11 cellular contexts compared by ENCODE assay signal in genomic region chr7:132933076-132933466, GRCh38.
A peak's percentile ranks its signal among the peaks of the same experiment; 100 is the strongest.
DNase-seq lines count a peak whose midpoint lies in the region; ATAC-seq, FAIRE-seq and TF ChIP-seq lines count a peak whose summit lies in the region.
"Had no signal": no experiment of that assay in that cellular context is flagged by ENCODE, and none has a peak within 500 bp of the region (broad histone marks: within the 10 kb centered on the region; RNA-seq: fewer than 3 reads in every experiment).

No MANE protein-coding gene starts in this region.

- no peaks in the 10 kb centered on the region for H3K36me3 ChIP-seq in pancreas
- H3K36me3 ChIP-seq in MM.1S (replicated peaks; ENCODE audit: insufficient read depth, low read length): no peaks in the 10 kb centered on the region

- TF ChIP-seq CTCF in astrocyte of the cerebellum (IDR thresholded peaks at IDR 0.05; ENCODE audit: low read depth, low read length, missing control alignments) (no peak), pancreas (IDR thresholded peaks at IDR 0.05) (no peak), Calu3 (IDR thresholded peaks at IDR 0.05; ENCODE audit: unreplicated experiment) (no peak), MM.1S (IDR thresholded peaks at IDR 0.05; ENCODE audit: low read length) (no peak)

- H3K4me1 Mint-ChIP-seq in activated CD4-positive, alpha-beta T cell treated with anti-CD3 and anti-CD28 coated beads, Interleukin-2, amount 10 ng/mL, durations not matched to agents 24 days and 14 days: peaks cover 7% of the 10 kb centered on the region
- H3K4me1 Mint-ChIP-seq in Calu3 (ENCODE audit: low read depth, unreplicated experiment): no peaks in the 10 kb centered on the region

- H3K9ac ChIP-seq in MM.1S (ENCODE audit: low read length): no peak overlapping the region

- DNase-seq in activated CD4-positive, alpha-beta T cell treated with anti-CD3 and anti-CD28 coated beads, Interleukin-2, amount 10 ng/mL, durations not matched to agents 24 days and 14 days: no peak
- no peak for DNase-seq in activated CD4-positive, alpha-beta T cell treated with anti-CD3 and anti-CD28 coated beads for 4 hours
- DNase-seq in astrocyte of the cerebellum (ENCODE audit: low read depth) (peak; percentile 9), pancreas (no peak), Calu3 (no peak), DMS 273 (lab: John Stamatoyannopoulos, UW; ENCODE audit: unreplicated experiment) (no peak), MM.1S (no peak)
- DNase-seq: cortex of kidney, NCI-H1694 treated with DMSO at 0.1 percent for 48 hours had no signal

- H3K4me3 ChIP-seq in astrocyte of the cerebellum (ENCODE audit: low read depth, low read length) (no peak overlapping the region), pancreas (no peak overlapping the region), MM.1S (ENCODE audit: low read length) (no peak overlapping the region)

- no peaks in the 10 kb centered on the region for H3K27me3 ChIP-seq in pancreas
- no peaks in the 10 kb centered on the region for H3K27me3 ChIP-seq in MM.1S (replicated peaks; ENCODE audit: insufficient read depth, low read length)

- in situ Hi-C loops in astrocyte of the cerebellum (cut with HindIII; ENCODE audit: low sequenced_read_pairs): no loop called here

- H3K27ac Mint-ChIP-seq in activated CD4-positive, alpha-beta T cell treated with anti-CD3 and anti-CD28 coated beads, Interleukin-2, amount 10 ng/mL, durations not matched to agents 24 days and 14 days: peak overlapping the region; percentile 36
- H3K27ac Mint-ChIP-seq in Calu3 (ENCODE audit: unreplicated experiment): no peak overlapping the region

- H3K4me1 ChIP-seq in pancreas (no peaks in the 10 kb centered on the region), MM.1S (ENCODE audit: low read length) (no peaks in the 10 kb centered on the region)

- 84 to 87% methylated on average over 4 of the region's 4 CpGs for WGBS in pancreas, 2 donors

- no peaks in the 10 kb centered on the region for H3K27me3 Mint-ChIP-seq in activated CD4-positive, alpha-beta T cell treated with anti-CD3 and anti-CD28 coated beads, Interleukin-2, amount 10 ng/mL, durations not matched to agents 24 days and 14 days
- H3K27me3 Mint-ChIP-seq in Calu3 (ENCODE audit: unreplicated experiment): no peaks in the 10 kb centered on the region

- no peaks in the 10 kb centered on the region for H3K9me2 ChIP-seq in MM.1S (replicated peaks; ENCODE audit: insufficient read depth, low read length)

- H3K9me3 ChIP-seq in pancreas (no peaks in the 10 kb centered on the region), MM.1S (replicated peaks; ENCODE audit: insufficient read depth, low read length) (no peaks in the 10 kb centered on the region)

- no peak overlapping the region for H3K27ac ChIP-seq in pancreas
- H3K27ac ChIP-seq in MM.1S (ENCODE audit: low read length): no peak overlapping the region

- no peak overlapping the region for H2AFZ ChIP-seq in MM.1S (ENCODE audit: low read length)

- intact Hi-C loops in activated CD4-positive, alpha-beta T cell treated with anti-CD3 and anti-CD28 coated beads, Interleukin-2, amount 10 ng/mL, durations not matched to agents 24 days and 14 days (cut with micrococcal nuclease): no loop called here
- intact Hi-C loops in pancreas (cut with DNase I) (no loop called here), Calu3 (cut with micrococcal nuclease; ENCODE audit: unreplicated experiment) (no loop called here)

- ATAC-seq in HG02885 (IDR thresholded peaks at IDR 0.05; ENCODE audit: poor library complexity, unreplicated experiment) (peak; percentile 49), pancreas (peak in 3 of 4 donors; percentile 16 to 25 (median 18))

- no peak overlapping the region for H3K4me3 Mint-ChIP-seq in activated CD4-positive, alpha-beta T cell treated with anti-CD3 and anti-CD28 coated beads, Interleukin-2, amount 10 ng/mL, durations not matched to agents 24 days and 14 days
- H3K4me3 Mint-ChIP-seq in Calu3 (ENCODE audit: low read depth, unreplicated experiment): no peak overlapping the region

- BruUV-seq in Calu3 (replicated peaks; lab: Mats Ljungman, UMichigan): no TSS peak

- CTCF ChIA-PET in Calu3 (lab: Charles Lee): no interaction called here

- H4K20me1 ChIP-seq in MM.1S (ENCODE audit: insufficient read depth, low read length): no peaks in the 10 kb centered on the region

- H3F3A ChIP-seq in MM.1S (ENCODE audit: insufficient read depth, low read length): no peaks in the 10 kb centered on the region

- no peaks in the 10 kb centered on the region for H3K79me2 ChIP-seq in MM.1S (ENCODE audit: low read length)

- peaks cover 7% of the 10 kb centered on the region for H3K36me3 Mint-ChIP-seq in activated CD4-positive, alpha-beta T cell treated with anti-CD3 and anti-CD28 coated beads, Interleukin-2, amount 10 ng/mL, durations not matched to agents 24 days and 14 days (ENCODE audit: low read depth)
- H3K36me3 Mint-ChIP-seq in Calu3 (ENCODE audit: insufficient read depth, unreplicated experiment): peaks cover 6% of the 10 kb centered on the region

- FAIRE-seq in pancreas (lab: Jason Lieb, UNC): no peak
- FAIRE-seq: urothelium cell line had no signal

- no peaks in the 10 kb centered on the region for H3K9me3 Mint-ChIP-seq in activated CD4-positive, alpha-beta T cell treated with anti-CD3 and anti-CD28 coated beads, Interleukin-2, amount 10 ng/mL, durations not matched to agents 24 days and 14 days
- no peaks in the 10 kb centered on the region for H3K9me3 Mint-ChIP-seq in Calu3 (ENCODE audit: low read depth, unreplicated experiment)

- no peak overlapping the region for H3K4me2 ChIP-seq in MM.1S (ENCODE audit: low read depth, low read length)
